8 cellular contexts compared by ENCODE assay signal in genomic region chr5:73451218-73452130, GRCh38. TPM values are rescaled to one million over a fixed set of nuclear protein-coding genes. Genes with fewer than 3 reads are reported as not detected.
DNase-seq lines count a peak whose midpoint lies in the region; ATAC-seq and TF ChIP-seq lines count a peak whose summit lies in the region.

No MANE protein-coding gene starts in this region.

- no peaks in the 10 kb centered on the region for H3K9me3 Mint-ChIP-seq in Caco-2 (ENCODE audit: unreplicated experiment)

- in situ Hi-C loops in mammary epithelial cell (cut with MboI; ENCODE audit: low sequenced_read_pairs in 2 of 2) = no loop called here

- 10% methylated on average over 36 of the region's 70 CpGs for WGBS in mammary epithelial cell (ENCODE audit: low coverage, missing lambda C conversion rate)

- H4K20me1 ChIP-seq in mammary epithelial cell (ENCODE audit: insufficient read depth, low read length) = no peaks in the 10 kb centered on the region

- H3K27ac Mint-ChIP-seq in Caco-2 (ENCODE audit: unreplicated experiment) = no peak overlapping the region

- H3K9me3 ChIP-seq in Caco-2 = no peaks in the 10 kb centered on the region
- no peaks in the 10 kb centered on the region for H3K9me3 ChIP-seq in WERI-Rb-1 (ENCODE audit: severe bottlenecking)
- H3K9me3 ChIP-seq in mammary epithelial cell (replicated peaks; ENCODE audit: insufficient read depth, low read length) = no peaks in the 10 kb centered on the region
- no peaks in the 10 kb centered on the region for H3K9me3 ChIP-seq in left lung

- H3K36me3 ChIP-seq in Caco-2 (ENCODE audit: control insufficient read depth, insufficient read depth, low read length) (no peaks in the 10 kb centered on the region), WERI-Rb-1 (no peaks in the 10 kb centered on the region), mammary epithelial cell (ENCODE audit: insufficient read depth, low read length) (no peaks in the 10 kb centered on the region), left lung (no peaks in the 10 kb centered on the region)

- peaks cover 18% of the 10 kb centered on the region for H3K27me3 Mint-ChIP-seq in Caco-2 (ENCODE audit: insufficient read depth, unreplicated experiment)

- H3K4me3 ChIP-seq in Caco-2 (ENCODE audit: low read depth, low read length) = peak overlapping the region; percentile 28
- H3K4me3 ChIP-seq in WERI-Rb-1 (ENCODE audit: low read depth, low read length) = peak overlapping the region; percentile 76
- peak overlapping the region; percentile 40 to 49 (median 43) for H3K4me3 ChIP-seq in mammary epithelial cell (replicated peaks in 1 of 3; ENCODE audit: insufficient read depth in 1 of 3, low read depth in 2 of 3, low read length in 3 of 3)
- H3K4me3 ChIP-seq in left lung = no peak overlapping the region

- peak overlapping the region; percentile 85 for H2AFZ ChIP-seq in mammary epithelial cell (ENCODE audit: low read depth, low read length)

- TF ChIP-seq CTCF in Caco-2 (IDR thresholded peaks at IDR 0.05; ENCODE audit: insufficient read depth in 1 of 2, low read depth in 1 of 2, low read length in 1 of 2, severe bottlenecking in 1 of 2, unreplicated experiment in 1 of 2) (peak; percentile 66 to 95), WERI-Rb-1 (IDR thresholded peaks at IDR 0.05; ENCODE audit: low read depth, low read length) (peak; percentile 90), mammary epithelial cell (conservative IDR thresholded peaks at IDR 0.05 in 1 of 2, IDR thresholded peaks at IDR 0.05 in 1 of 2; ENCODE audit: extremely low read depth in 1 of 2, insufficient read depth in 1 of 2, low read depth in 1 of 2, low read length in 2 of 2) (peak; percentile 54 to 80), left lung (IDR thresholded peaks at IDR 0.05) (peak; percentile 83 to 88)

- BruUV-seq in Caco-2 (replicated peaks; lab: Mats Ljungman, UMichigan) (no TSS peak), mammary epithelial cell (replicated peaks; lab: Mats Ljungman, UMichigan) (no TSS peak)

- H3K4me1 Mint-ChIP-seq in Caco-2 (ENCODE audit: low read depth, unreplicated experiment) = no peaks in the 10 kb centered on the region

- H3K4me2 ChIP-seq in mammary epithelial cell (ENCODE audit: insufficient read depth, low read depth, low read length) = peak overlapping the region; percentile 98

- CTCF ChIA-PET in Caco-2 (lab: Charles Lee) (interaction anchor here (0.6 to 2.3 kb wide), 12 partner anchors 9 to 236 kb away, joined by 3 to 29 read pairs (median 5); no protein-coding TSS in a partner anchor), mammary epithelial cell (lab: Charles Lee; ENCODE audit: low non-redundant PET) (interaction anchor here (0.6 to 0.8 kb wide), 2 partner anchors 107 to 235 kb away, joined by 4 to 9 read pairs; no protein-coding TSS in a partner anchor)

- dilution Hi-C loops in mammary epithelial cell (cut with HindIII; ENCODE audit: low sequenced_read_pairs) = no loop called here

- ATAC-seq in left lung (peak; percentile 88), HG03342 (IDR thresholded peaks at IDR 0.05; ENCODE audit: unreplicated experiment) (no peak)

- POLR2A ChIA-PET in Caco-2 (lab: Charles Lee) = interaction anchor here (1.4 kb wide), 1 partner anchor 236 kb away, joined by 4 read pairs; no protein-coding TSS in a partner anchor

- H3K27ac ChIP-seq in WERI-Rb-1 (peak overlapping the region; percentile 54), mammary epithelial cell (ENCODE audit: insufficient read depth, low read depth, low read length) (no peak overlapping the region), left lung (no peak overlapping the region)

- no peaks in the 10 kb centered on the region for H3K36me3 Mint-ChIP-seq in Caco-2 (ENCODE audit: insufficient read depth, unreplicated experiment)

- peak overlapping the region; percentile 53 for H3K4me3 Mint-ChIP-seq in Caco-2 (ENCODE audit: unreplicated experiment)

- H3K4me1 ChIP-seq in Caco-2 (peaks cover 6% of the 10 kb centered on the region), mammary epithelial cell (ENCODE audit: insufficient read depth, low read length) (peaks cover 18% of the 10 kb centered on the region), left lung (peaks cover 4 to 25% of the 10 kb centered on the region in 2 donors)

- H3K9ac ChIP-seq in mammary epithelial cell (ENCODE audit: insufficient read depth, low read length) = no peak overlapping the region

- H3K27me3 ChIP-seq in Caco-2 (replicated peaks; ENCODE audit: control insufficient read depth, insufficient read depth, low read length) = peaks cover 5% of the 10 kb centered on the region
- peaks cover 10% of the 10 kb centered on the region for H3K27me3 ChIP-seq in WERI-Rb-1 (ENCODE audit: insufficient read depth, low read depth, severe bottlenecking)
- H3K27me3 ChIP-seq in mammary epithelial cell (ENCODE audit: insufficient read depth, low read length) = peaks cover 3% of the 10 kb centered on the region
- peaks cover 86 to 96% of the 10 kb centered on the region in 2 donors for H3K27me3 ChIP-seq in left lung

- intact Hi-C loops in Caco-2 (cut with micrococcal nuclease; ENCODE audit: unreplicated experiment) (loop anchor here (1.0 to 10.0 kb wide), 6 partner anchors 59 to 527 kb away; no protein-coding TSS in a partner anchor), mammary epithelial cell (cut with micrococcal nuclease) (loop anchor here (1.0 to 2.0 kb wide), 2 partner anchors 153 to 235 kb away; no protein-coding TSS in a partner anchor), left lung (cut with DNase I) (no loop called here)

- peak; percentile 62 to 85 for DNase-seq in Caco-2
- DNase-seq in HUDEP-2 (lab: John Stamatoyannopoulos, UW; ENCODE audit: unreplicated experiment in 76 of 76) = peak in 40 of 76 experiments; percentile 3 to 63 (median 28)
- peak; percentile 79 for DNase-seq in WERI-Rb-1
- DNase-seq in mammary epithelial cell = no peak
- DNase-seq in left lung = peak; percentile 54 to 91
- DNase-seq in stimulated activated CD8-positive, alpha-beta memory T cell treated with anti-CD3 and anti-CD28 coated beads, Interleukin-12 subunit alpha, Interleukin-12 subunit beta, amount 100 ng/mL, for 1 hour (ENCODE audit: low read depth) = peak; percentile 38
- DNase-seq in NCI-H510A (lab: John Stamatoyannopoulos, UW) = no peak

- peaks cover 11% of the 10 kb centered on the region for H3K79me2 ChIP-seq in mammary epithelial cell (ENCODE audit: insufficient read depth, low read length)

RNA-seq across cellular contexts. Expression of gene FOXD1, which starts 2.9 kb away (rescaled TPM):
- total RNA-seq in Caco-2 (2022) (2.8 and 3.1 TPM in 2 replicates), mammary epithelial cell (10 to 100 TPM in 1 of 2 donors, 1 to 10 TPM in 1; 1.2 to 58.1 TPM), left lung (under 1 TPM; 0.10 to 0.29 TPM)
- polyA plus RNA-seq in mammary epithelial cell = 4.3 TPM
- polyA minus RNA-seq in mammary epithelial cell = 6.3 TPM

RNA-seq across cellular contexts. Expression of gene BTF3, which starts 46.8 kb away (rescaled TPM):
- 653 and 704 TPM in 2 replicates for total RNA-seq in Caco-2 (2022)
- total RNA-seq in mammary epithelial cell = 100 to 1,000 TPM; 365 to 681 TPM
- 522 TPM for polyA plus RNA-seq in mammary epithelial cell
- 321 TPM for polyA minus RNA-seq in mammary epithelial cell
- 100 to 1,000 TPM; 353 to 421 TPM for total RNA-seq in left lung

Comparison
In these comparisons a context has a peak if more than half of its experiments do, and no peak if none do; other contexts are left out.
1. DNase-seq: peak in Caco-2 (2 of 2), HUDEP-2 (40 of 76), WERI-Rb-1 (single experiment), left lung (2 of 2) and stimulated activated CD8-positive, alpha-beta memory T cell treated with anti-CD3 and anti-CD28 coated beads, Interleukin-12 subunit alpha, Interleukin-12 subunit beta, amount 100 ng/mL, for 1 hour (single experiment); none in mammary epithelial cell (single experiment) and NCI-H510A (single experiment).
2. H3K4me3 ChIP-seq: peak in Caco-2 (single experiment), WERI-Rb-1 (single experiment) and mammary epithelial cell (3 of 3); none in left lung (0 of 2).
3. intact Hi-C loops: an anchor here in Caco-2 (1.0 to 10.0 kb wide) and mammary epithelial cell (1.0 to 2.0 kb wide); none called in left lung.
4. Peak in every context shown above with its lines, with median percentiles within 50 percentile points of each other: CTCF ChIP-seq.